ENCODE assay signal across 18 cellular contexts in genomic region chr4:1013225-1014073, GRCh38. TPM values are rescaled to one million over a fixed set of nuclear protein-coding genes. Genes with fewer than 3 reads are reported as not detected.
A peak's percentile ranks its signal among the peaks of the same experiment; 100 is the strongest.
DNase-seq lines count a peak whose midpoint lies in the region; ATAC-seq, FAIRE-seq and TF ChIP-seq lines count a peak whose summit lies in the region.
"Had no signal": no experiment of that assay in that cellular context is flagged by ENCODE, and none has a peak within 500 bp of the region (broad histone marks: within the 10 kb centered on the region; RNA-seq: fewer than 3 reads in every experiment).

No MANE protein-coding gene starts in this region.

- H3K9ac ChIP-seq in K562 (ENCODE audit: insufficient read depth in 1 of 2, low read depth in 2 of 2, low read length in 2 of 2) = peak overlapping the region in 1 of 2 experiments; percentile 74; a peak in 2 of 4 replicates

- TF ChIP-seq CTCF in K562 (IDR thresholded peaks at IDR 0.05 in 2 of 3, conservative IDR thresholded peaks at IDR 0.05 in 1 of 3; ENCODE audit: insufficient read depth in 2 of 3, low read depth in 1 of 3, low read length in 3 of 3) (no peak), nephron progenitor cell (IDR thresholded peaks at IDR 0.05) (no peak), Peyer's patch (IDR thresholded peaks at IDR 0.05) (no peak)

- H3K4me3 ChIP-seq in K562 = no peak overlapping the region
- H3K4me3 ChIP-seq in Peyer's patch = no peak overlapping the region

- no peaks in the 10 kb centered on the region for H3K27me3 ChIP-seq in K562 (ENCODE audit: control insufficient read depth in 2 of 2, insufficient read depth in 2 of 2, low read length in 2 of 2)
- H3K27me3 ChIP-seq in Peyer's patch = no peaks in the 10 kb centered on the region

- 94% methylated on average over 38 of the region's 43 CpGs for WGBS in K562 (ENCODE audit: insufficient coverage, low coverage, missing lambda C conversion rate)

- no peak for TF ChIP-seq RAD21 in K562 (CRISPR knock-in tag; conservative IDR thresholded peaks at IDR 0.05 in 1 of 2, IDR thresholded peaks at IDR 0.05 in 1 of 2)

- H3K4me1 ChIP-seq in K562 (replicated peaks in 1 of 2; ENCODE audit: control insufficient read depth in 2 of 2, insufficient read depth in 2 of 2, low read length in 2 of 2) (peaks cover 14 to 87% of the 10 kb centered on the region in 2 experiments; a peak in 4 of 5 replicates), Peyer's patch (peaks cover 0 to 31% (median 17%) of the 10 kb centered on the region in 4 donors)

- no peaks in the 10 kb centered on the region for H3K9me3 Mint-ChIP-seq in T-helper 2 cell treated with Interferon-gamma antibody and Interleukin-4, amounts not matched to agents 5 μg/mL and 100 μg/mL, for 36 hours
- no peaks in the 10 kb centered on the region for H3K9me3 Mint-ChIP-seq in IgD-negative memory B cell
- H3K9me3 Mint-ChIP-seq in nephron progenitor cell = peaks cover 3% of the 10 kb centered on the region
- H3K9me3 Mint-ChIP-seq: HFFc6 had no signal

- POLR2A ChIA-PET in K562 (lab: Yijun Ruan, JAX) = no interaction called here

- H3K27ac ChIP-seq in K562 (ENCODE audit: extremely low read depth, low read depth, low read length) (no peak overlapping the region), Peyer's patch (no peak overlapping the region)

- no peak for TF ChIP-seq EP300 in K562 (IDR thresholded peaks at IDR 0.05; ENCODE audit: low read length)

- peaks cover 3% of the 10 kb centered on the region; the same call in 1 of the 2 replicates for H4K20me1 ChIP-seq in K562 (replicated peaks; ENCODE audit: control insufficient read depth, insufficient read depth, low read length)

- H3K9me1 ChIP-seq in K562 (ENCODE audit: control insufficient read depth, insufficient read depth, low read length) = peaks cover 10% of the 10 kb centered on the region

- FAIRE-seq in K562 (lab: Jason Lieb, UNC) = no peak
- FAIRE-seq: bronchial epithelial cell, HTR-8/SVneo had no signal

- H3K4me3 Mint-ChIP-seq in T-helper 2 cell treated with Interferon-gamma antibody and Interleukin-4, amounts not matched to agents 5 μg/mL and 100 μg/mL, for 36 hours = peak overlapping the region; percentile 57
- H3K4me3 Mint-ChIP-seq in IgD-negative memory B cell (peak overlapping the region in 3 of 4 donors; percentile 60 to 85 (median 68)), nephron progenitor cell (peak overlapping the region; percentile 72)
- H3K4me3 Mint-ChIP-seq: HFFc6 had no signal

- H3K27me3 Mint-ChIP-seq in T-helper 2 cell treated with Interferon-gamma antibody and Interleukin-4, amounts not matched to agents 5 μg/mL and 100 μg/mL, for 36 hours (ENCODE audit: low read depth) = peaks cover 7% of the 10 kb centered on the region
- peaks cover 2% of the 10 kb centered on the region for H3K27me3 Mint-ChIP-seq in IgD-negative memory B cell
- peaks cover 17% of the 10 kb centered on the region for H3K27me3 Mint-ChIP-seq in nephron progenitor cell (ENCODE audit: low read depth, poor library complexity)

- no TSS peak for BruUV-seq in K562 (replicated peaks; lab: Mats Ljungman, UMichigan)

- H2AFZ ChIP-seq in K562 (ENCODE audit: low read depth, low read length) = no peak overlapping the region

- in situ Hi-C loops in K562 (cut with MboI) = no loop called here

- ATAC-seq in K562 (no peak), HG03571 (IDR thresholded peaks at IDR 0.05; ENCODE audit: unreplicated experiment) (no peak)

- intact Hi-C loops in K562 (cut with micrococcal nuclease) = no loop called here

- H3K9me3 ChIP-seq in K562 (replicated peaks; ENCODE audit: control insufficient read depth, insufficient read depth, low read depth, low read length) (no peaks in the 10 kb centered on the region), Peyer's patch (no peaks in the 10 kb centered on the region)
- H3K9me3 ChIP-seq: upper lobe of left lung had no signal

- H3K4me1 Mint-ChIP-seq in T-helper 2 cell treated with Interferon-gamma antibody and Interleukin-4, amounts not matched to agents 5 μg/mL and 100 μg/mL, for 36 hours (ENCODE audit: low read depth) = peaks cover 9% of the 10 kb centered on the region
- H3K4me1 Mint-ChIP-seq in IgD-negative memory B cell = peaks cover 0 to 12% (median 11%) of the 10 kb centered on the region in 3 donors
- peaks cover 42% of the 10 kb centered on the region for H3K4me1 Mint-ChIP-seq in nephron progenitor cell

- CTCF ChIA-PET in K562 (lab: Yijun Ruan, JAX; ENCODE audit: low intra/inter-chr PET ratio) = no interaction called here

- H3K79me2 ChIP-seq in K562 (ENCODE audit: control insufficient read depth, insufficient read depth, low read length) = peaks cover 15% of the 10 kb centered on the region

- DNase-seq in T-helper 2 cell treated with Interferon-gamma antibody and Interleukin-4, amounts not matched to agents 5 μg/mL and 100 μg/mL, for 36 hours (ENCODE audit: low spot score) = no peak
- DNase-seq in T-helper 2 cell = no peak
- DNase-seq in K562 (ENCODE audit: extremely low read depth in 1 of 4, low spot score in 3 of 4) = no peak
- DNase-seq in nephron progenitor cell = no peak
- no peak for DNase-seq in epidermal melanocyte (ENCODE audit: insufficient read length, low spot score)
- no peak for DNase-seq in Peyer's patch
- DNase-seq: 8988T; activated naive CD4-positive, alpha-beta T cell; effector CD4-positive, alpha-beta T cell; HFFc6; hippocampal formation; NCI-H748 treated with DMSO at 0.1 percent for 48 hours had no signal

- no peak overlapping the region for H3K4me2 ChIP-seq in K562 (ENCODE audit: insufficient read depth, low read length)

- TF ChIP-seq POLR2A in K562 (conservative IDR thresholded peaks at IDR 0.05) (no peak), Peyer's patch (IDR thresholded peaks at IDR 0.05) (no peak)

- H3K36me3 ChIP-seq in K562 (ENCODE audit: control insufficient read depth, insufficient read depth, low read length) (peaks cover 12% of the 10 kb centered on the region; the same call in 2 of the 3 replicates), Peyer's patch (no peaks in the 10 kb centered on the region)
- H3K36me3 ChIP-seq: upper lobe of left lung had no signal

- H3K36me3 Mint-ChIP-seq in T-helper 2 cell treated with Interferon-gamma antibody and Interleukin-4, amounts not matched to agents 5 μg/mL and 100 μg/mL, for 36 hours (ENCODE audit: low read depth) = no peaks in the 10 kb centered on the region
- H3K36me3 Mint-ChIP-seq in IgD-negative memory B cell (no peaks in the 10 kb centered on the region), nephron progenitor cell (ENCODE audit: low read depth) (peaks cover 6% of the 10 kb centered on the region)
- H3K36me3 Mint-ChIP-seq: CD14-positive monocyte had no signal

- H3K27ac Mint-ChIP-seq in T-helper 2 cell treated with Interferon-gamma antibody and Interleukin-4, amounts not matched to agents 5 μg/mL and 100 μg/mL, for 36 hours = no peak overlapping the region
- H3K27ac Mint-ChIP-seq in IgD-negative memory B cell = peak overlapping the region in 2 of 3 donors; percentile 16 to 71
- peak overlapping the region; percentile 80 for H3K27ac Mint-ChIP-seq in nephron progenitor cell
- H3K27ac Mint-ChIP-seq: HFFc6 had no signal

RNA-seq across cellular contexts. Expression of gene FGFRL1, which starts 2.0 kb away (rescaled TPM):
- polyA plus RNA-seq in IgD-negative memory B cell (0.93 TPM), K562 (2011; rRNA removed) (14.6 and 18.3 TPM in 2 replicates), K562 (2014; fragmentation: Illumina TruSeq; extraction: Trizol) (17.1 and 25.2 TPM in 2 replicates), K562 (2014; fragmentation: Nextera tagmentation; extraction: Ambion mirVana) (under 1 TPM; 0.34 to 0.53 TPM), K562 (2014; rRNA removed) (15.1 and 15.6 TPM in 2 replicates)
- 24.3 and 107 TPM in 2 replicates for total RNA-seq in K562 (2011; cell fraction: chromatin; rRNA removed; ENCODE audit: low replicate concordance)
- 71.6 and 76.2 TPM in 2 replicates for total RNA-seq in K562 (2011; cell fraction: nucleolus; rRNA removed)
- 78.9 and 124 TPM in 2 replicates for total RNA-seq in K562 (2011; cell fraction: nucleoplasm; rRNA removed)
- total RNA-seq in K562 (2014; rRNA removed) (21.6 and 30.7 TPM in 2 replicates), K562 (2014; rRNA removed; fragmentation: Illumina TruSeq; extraction: Trizol) (5.3 and 7.1 TPM in 2 replicates), K562 (2015; rRNA removed; fragmentation: Illumina TruSeq; extraction: Trizol) (10.4 and 11.4 TPM in 2 replicates), K562 (2021) (45.6 and 49.9 TPM in 2 replicates), Peyer's patch (10 to 100 TPM; 10.3 to 29.7 (median 26.8) TPM)
- 39.0 and 72.2 TPM in 2 replicates for polyA plus RNA-seq in K562 (2011; cell fraction: cytosol; rRNA removed)
- polyA plus RNA-seq in K562 (2011; cell fraction: nucleus; rRNA removed) = 55.9 and 72.5 TPM in 2 replicates
- 28.5 and 35.1 TPM in 2 replicates for polyA plus RNA-seq in K562 (2012)
- 73.8 and 144 TPM in 2 replicates for polyA minus RNA-seq in K562 (2011; rRNA and poly(A)+ RNA removed)
- polyA minus RNA-seq in K562 (2011; cell fraction: cytosol; rRNA and poly(A)+ RNA removed) = 42.8 and 52.2 TPM in 2 replicates
- 20.8 and 21.0 TPM in 2 replicates for polyA minus RNA-seq in K562 (2011; cell fraction: nucleus; rRNA and poly(A)+ RNA removed)

RNA-seq across cellular contexts. Expression of gene SLC26A1, which starts 20.2 kb away (rescaled TPM):
- 0.70 TPM for polyA plus RNA-seq in IgD-negative memory B cell
- 5.5 and 11.7 TPM in 2 replicates for total RNA-seq in K562 (2011; cell fraction: chromatin; rRNA removed; ENCODE audit: low replicate concordance)
- total RNA-seq in K562 (2011; cell fraction: nucleolus; rRNA removed) = 8.4 and 9.3 TPM in 2 replicates
- total RNA-seq in K562 (2011; cell fraction: nucleoplasm; rRNA removed) = 4.1 and 4.2 TPM in 2 replicates
- total RNA-seq in K562 (2014; rRNA removed) = 1.6 TPM in 2 replicates
- total RNA-seq in K562 (2014; rRNA removed; fragmentation: Illumina TruSeq; extraction: Trizol) = 0.40 and 0.96 TPM in 2 replicates
- 1.8 and 2.2 TPM in 2 replicates for total RNA-seq in K562 (2015; rRNA removed; fragmentation: Illumina TruSeq; extraction: Trizol)
- total RNA-seq in K562 (2021) = 3.1 and 4.2 TPM in 2 replicates
- polyA plus RNA-seq in K562 (2011; rRNA removed) = 0.95 and 2.0 TPM in 2 replicates
- 1.0 and 2.7 TPM in 2 replicates for polyA plus RNA-seq in K562 (2011; cell fraction: cytosol; rRNA removed)
- polyA plus RNA-seq in K562 (2011; cell fraction: nucleus; rRNA removed) = 9.1 and 12.1 TPM in 2 replicates
- polyA plus RNA-seq in K562 (2012) = 4.4 and 8.2 TPM in 2 replicates
- polyA plus RNA-seq in K562 (2014; fragmentation: Illumina TruSeq; extraction: Trizol) = 0.56 and 0.69 TPM in 2 replicates
- under 1 TPM; 0.11 to 0.24 TPM for polyA plus RNA-seq in K562 (2014; fragmentation: Nextera tagmentation; extraction: Ambion mirVana)
- 1.4 and 2.1 TPM in 2 replicates for polyA plus RNA-seq in K562 (2014; rRNA removed)
- 0.51 and 0.74 TPM in 2 replicates for polyA minus RNA-seq in K562 (2011; rRNA and poly(A)+ RNA removed)
- polyA minus RNA-seq in K562 (2011; cell fraction: cytosol; rRNA and poly(A)+ RNA removed) = 1.7 TPM in 2 replicates
- 3.9 and 6.3 TPM in 2 replicates for polyA minus RNA-seq in K562 (2011; cell fraction: nucleus; rRNA and poly(A)+ RNA removed)
- total RNA-seq in Peyer's patch = 10 to 100 TPM in 3 of 4 donors, under 1 TPM in 1; 0.83 to 35.7 (median 24.3) TPM

RNA-seq across cellular contexts. Expression of gene IDUA, which starts 26.6 kb away (rescaled TPM):
- polyA plus RNA-seq in IgD-negative memory B cell (8.5 TPM), K562 (2011; rRNA removed) (1.2 and 2.2 TPM in 2 replicates), K562 (2014; fragmentation: Illumina TruSeq; extraction: Trizol) (0.30 and 1.2 TPM in 2 replicates), K562 (2014; fragmentation: Nextera tagmentation; extraction: Ambion mirVana) (under 1 TPM; 0.04 to 0.13 TPM), K562 (2014; rRNA removed) (11.2 and 14.1 TPM in 2 replicates)
- total RNA-seq in K562 (2011; cell fraction: chromatin; rRNA removed; ENCODE audit: low replicate concordance) = 7.8 and 35.6 TPM in 2 replicates
- total RNA-seq in K562 (2011; cell fraction: nucleolus; rRNA removed) = 35.8 and 36.4 TPM in 2 replicates
- total RNA-seq in K562 (2011; cell fraction: nucleoplasm; rRNA removed) = 12.5 and 18.8 TPM in 2 replicates
- total RNA-seq in K562 (2014; rRNA removed) (9.9 and 10.1 TPM in 2 replicates), K562 (2014; rRNA removed; fragmentation: Illumina TruSeq; extraction: Trizol) (0.26 and 0.69 TPM in 2 replicates), K562 (2015; rRNA removed; fragmentation: Illumina TruSeq; extraction: Trizol) (3.1 and 4.8 TPM in 2 replicates), K562 (2021) (13.6 and 16.1 TPM in 2 replicates), Peyer's patch (100 to 1,000 TPM in 1 of 4 donors, 10 to 100 TPM in 3; 40.4 to 114 (median 71.4) TPM)
- polyA plus RNA-seq in K562 (2011; cell fraction: cytosol; rRNA removed) = 0.90 and 2.8 TPM in 2 replicates
- 34.5 and 72.8 TPM in 2 replicates for polyA plus RNA-seq in K562 (2011; cell fraction: nucleus; rRNA removed)
- 9.8 and 26.2 TPM in 2 replicates for polyA plus RNA-seq in K562 (2012)
- 0.36 and 0.70 TPM in 2 replicates for polyA minus RNA-seq in K562 (2011; rRNA and poly(A)+ RNA removed)
- 7.3 and 13.7 TPM in 2 replicates for polyA minus RNA-seq in K562 (2011; cell fraction: cytosol; rRNA and poly(A)+ RNA removed)
- 10.0 and 12.1 TPM in 2 replicates for polyA minus RNA-seq in K562 (2011; cell fraction: nucleus; rRNA and poly(A)+ RNA removed)

RNA-seq across cellular contexts. Expression of gene DGKQ, which starts 40.1 kb away (rescaled TPM):
- polyA plus RNA-seq in IgD-negative memory B cell (3.5 TPM), K562 (2011; rRNA removed) (5.6 and 6.8 TPM in 2 replicates), K562 (2014; fragmentation: Illumina TruSeq; extraction: Trizol) (2.6 and 7.3 TPM in 2 replicates), K562 (2014; fragmentation: Nextera tagmentation; extraction: Ambion mirVana) (under 1 TPM; 0.17 to 0.27 TPM), K562 (2014; rRNA removed) (15.3 and 15.7 TPM in 2 replicates)
- total RNA-seq in K562 (2011; cell fraction: chromatin; rRNA removed; ENCODE audit: low replicate concordance) = 27.1 and 96.1 TPM in 2 replicates
- 70.2 and 86.6 TPM in 2 replicates for total RNA-seq in K562 (2011; cell fraction: nucleolus; rRNA removed)
- total RNA-seq in K562 (2011; cell fraction: nucleoplasm; rRNA removed) = 28.7 and 35.0 TPM in 2 replicates
- total RNA-seq in K562 (2014; rRNA removed) (17.0 and 19.1 TPM in 2 replicates), K562 (2014; rRNA removed; fragmentation: Illumina TruSeq; extraction: Trizol) (1.2 and 1.7 TPM in 2 replicates), K562 (2015; rRNA removed; fragmentation: Illumina TruSeq; extraction: Trizol) (6.1 and 6.3 TPM in 2 replicates), K562 (2021) (18.4 and 22.0 TPM in 2 replicates), Peyer's patch (100 to 1,000 TPM in 2 of 4 donors, 10 to 100 TPM in 2; 32.2 to 119 (median 101) TPM)
- 5.6 and 16.4 TPM in 2 replicates for polyA plus RNA-seq in K562 (2011; cell fraction: cytosol; rRNA removed)
- polyA plus RNA-seq in K562 (2011; cell fraction: nucleus; rRNA removed) = 86.6 and 144 TPM in 2 replicates
- polyA plus RNA-seq in K562 (2012) = 13.1 and 23.6 TPM in 2 replicates
- 1.9 and 2.5 TPM in 2 replicates for polyA minus RNA-seq in K562 (2011; rRNA and poly(A)+ RNA removed)
- polyA minus RNA-seq in K562 (2011; cell fraction: cytosol; rRNA and poly(A)+ RNA removed) = 5.5 and 7.7 TPM in 2 replicates
- 17.1 and 17.2 TPM in 2 replicates for polyA minus RNA-seq in K562 (2011; cell fraction: nucleus; rRNA and poly(A)+ RNA removed)
